ENCODE assay signal across 2 cellular contexts in the genomic region with DNA sequence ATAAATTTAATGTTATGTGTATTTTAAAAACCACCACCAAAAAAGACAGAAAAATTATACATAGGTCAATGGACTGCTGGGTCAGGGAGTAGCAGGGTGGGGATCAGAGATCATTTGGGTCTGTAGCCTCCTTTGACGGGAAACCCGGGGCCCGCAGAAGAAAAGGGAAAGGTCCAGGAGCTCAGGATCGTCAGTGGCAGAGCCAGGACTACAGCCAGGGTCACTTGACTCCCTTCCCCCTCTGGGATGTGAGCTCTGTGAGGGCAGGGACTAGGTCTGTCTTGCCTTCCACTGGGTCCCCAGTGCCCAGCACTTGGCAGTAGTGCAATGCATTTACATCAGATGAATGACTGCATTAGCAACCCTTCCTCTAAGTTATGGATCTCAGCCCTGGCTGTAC.
TF ChIP-seq lines count a peak whose summit lies in the region.

No MANE protein-coding gene starts in this region.

TF ChIP-seq in IMR-90, 13 proteins besides CTCF, POLR2A, EP300 and RAD21:
- no peak for TF ChIP-seq CEBPB (IDR thresholded peaks at IDR 0.05; ENCODE audit: low read depth, low read length)
- TF ChIP-seq RFX5 (IDR thresholded peaks at IDR 0.05; ENCODE audit: low read depth, low read length) = no peak
- TF ChIP-seq CHD1 (IDR thresholded peaks at IDR 0.05; ENCODE audit: low read depth, low read length) = no peak
- TF ChIP-seq MXI1 (IDR thresholded peaks at IDR 0.05; ENCODE audit: borderline replicate concordance, low read depth, low read length) = no peak
- no peak for TF ChIP-seq SMC3 (IDR thresholded peaks at IDR 0.05; ENCODE audit: low read depth, low read length)
- TF ChIP-seq FOS (IDR thresholded peaks at IDR 0.05; ENCODE audit: low read depth, low read length) = no peak

TF ChIP-seq in SK-N-SH, 30 proteins besides CTCF, POLR2A, EP300 and RAD21:
- TF ChIP-seq USF2 (IDR thresholded peaks at IDR 0.05; ENCODE audit: borderline replicate concordance, low read depth, low read length) (no peak), SMC3 (IDR thresholded peaks at IDR 0.05; ENCODE audit: low read depth, low read length) (no peak), TCF12 (IDR thresholded peaks at IDR 0.05) (no peak), IRF3 (IDR thresholded peaks at IDR 0.05; ENCODE audit: low read depth, low read length) (no peak), CHD2 (IDR thresholded peaks at IDR 0.05; ENCODE audit: low read length, partially characterized antibody) (no peak), TEAD4 (IDR thresholded peaks at IDR 0.05; ENCODE audit: borderline replicate concordance, insufficient read depth) (no peak), MEF2A (IDR thresholded peaks at IDR 0.05; ENCODE audit: borderline replicate concordance, low read depth) (no peak), GABPA (IDR thresholded peaks at IDR 0.05; ENCODE audit: low read depth) (no peak), JUND (IDR thresholded peaks at IDR 0.05) (no peak)
- TF ChIP-seq, protein P1, sequence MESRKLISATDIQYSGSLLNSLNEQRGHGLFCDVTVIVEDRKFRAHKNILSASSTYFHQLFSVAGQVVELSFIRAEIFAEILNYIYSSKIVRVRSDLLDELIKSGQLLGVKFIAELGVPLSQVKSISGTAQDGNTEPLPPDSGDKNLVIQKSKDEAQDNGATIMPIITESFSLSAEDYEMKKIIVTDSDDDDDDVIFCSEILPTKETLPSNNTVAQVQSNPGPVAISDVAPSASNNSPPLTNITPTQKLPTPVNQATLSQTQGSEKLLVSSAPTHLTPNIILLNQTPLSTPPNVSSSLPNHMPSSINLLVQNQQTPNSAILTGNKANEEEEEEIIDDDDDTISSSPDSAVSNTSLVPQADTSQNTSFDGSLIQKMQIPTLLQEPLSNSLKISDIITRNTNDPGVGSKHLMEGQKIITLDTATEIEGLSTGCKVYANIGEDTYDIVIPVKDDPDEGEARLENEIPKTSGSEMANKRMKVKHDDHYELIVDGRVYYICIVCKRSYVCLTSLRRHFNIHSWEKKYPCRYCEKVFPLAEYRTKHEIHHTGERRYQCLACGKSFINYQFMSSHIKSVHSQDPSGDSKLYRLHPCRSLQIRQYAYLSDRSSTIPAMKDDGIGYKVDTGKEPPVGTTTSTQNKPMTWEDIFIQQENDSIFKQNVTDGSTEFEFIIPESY (IDR thresholded peaks at IDR 0.05; ENCODE audit: borderline replicate concordance, low read depth) = no peak
- TF ChIP-seq, protein P2, sequence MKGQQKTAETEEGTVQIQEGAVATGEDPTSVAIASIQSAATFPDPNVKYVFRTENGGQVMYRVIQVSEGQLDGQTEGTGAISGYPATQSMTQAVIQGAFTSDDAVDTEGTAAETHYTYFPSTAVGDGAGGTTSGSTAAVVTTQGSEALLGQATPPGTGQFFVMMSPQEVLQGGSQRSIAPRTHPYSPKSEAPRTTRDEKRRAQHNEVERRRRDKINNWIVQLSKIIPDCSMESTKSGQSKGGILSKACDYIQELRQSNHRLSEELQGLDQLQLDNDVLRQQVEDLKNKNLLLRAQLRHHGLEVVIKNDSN (IDR thresholded peaks at IDR 0.05; ENCODE audit: borderline replicate concordance, low read depth) = no peak
- TF ChIP-seq, protein P3, sequence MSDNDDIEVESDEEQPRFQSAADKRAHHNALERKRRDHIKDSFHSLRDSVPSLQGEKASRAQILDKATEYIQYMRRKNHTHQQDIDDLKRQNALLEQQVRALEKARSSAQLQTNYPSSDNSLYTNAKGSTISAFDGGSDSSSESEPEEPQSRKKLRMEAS (IDR thresholded peaks at IDR 0.05; ENCODE audit: low read depth) = no peak
TF ChIP-seq in SK-N-SH: peak in this region for 0.
